Comparison of ENCODE assay signal across 8 cellular contexts in genomic region chr6:31663961-31664789, GRCh38. TPM values are rescaled to one million over a fixed set of nuclear protein-coding genes. Genes with fewer than 3 reads are reported as not detected.
DNase-seq lines count a peak whose midpoint lies in the region; ATAC-seq and TF ChIP-seq lines count a peak whose summit lies in the region.

No MANE protein-coding gene starts in this region.

- ATAC-seq in GM21367 (IDR thresholded peaks at IDR 0.05; ENCODE audit: unreplicated experiment): no peak
- ATAC-seq in HG02571 (IDR thresholded peaks at IDR 0.05; ENCODE audit: unreplicated experiment): no peak

- H3K27me3 ChIP-seq in esophagus (ENCODE audit: control insufficient read depth in 1 of 2, insufficient read depth in 2 of 2, low read length in 2 of 2): no peaks in the 10 kb centered on the region
- no peaks in the 10 kb centered on the region for H3K27me3 ChIP-seq in neutrophil

- H3K36me3 ChIP-seq in esophagus (ENCODE audit: control insufficient read depth in 2 of 2, insufficient read depth in 2 of 2, low read length in 1 of 2) (peaks cover 11 to 22% of the 10 kb centered on the region in 2 donors), neutrophil (peaks cover 50% of the 10 kb centered on the region)

- TF ChIP-seq CTCF in GM20000 (IDR thresholded peaks at IDR 0.05; ENCODE audit: extremely low read depth, missing control alignments): peak; percentile 15
- no peak for TF ChIP-seq CTCF in neutrophil (IDR thresholded peaks at IDR 0.05)

- H3K27ac ChIP-seq in esophagus (ENCODE audit: low read depth in 2 of 2, low read length in 1 of 2): peak overlapping the region; percentile 99 to 100
- peak overlapping the region; percentile 96 for H3K27ac ChIP-seq in neutrophil

- peaks cover 10 to 21% of the 10 kb centered on the region in 2 donors for H3K4me1 ChIP-seq in esophagus (ENCODE audit: control insufficient read depth in 2 of 2, insufficient read depth in 2 of 2, low read length in 1 of 2)
- H3K4me1 ChIP-seq in neutrophil (ENCODE audit: control insufficient read depth in 1 of 2, insufficient read depth in 1 of 2, low read depth in 1 of 2, low read length in 1 of 2): peaks cover 55 to 67% of the 10 kb centered on the region in 2 experiments

- H3K9me3 ChIP-seq in esophagus (ENCODE audit: control insufficient read depth in 2 of 2, insufficient read depth in 1 of 2, low read depth in 1 of 2, low read length in 1 of 2): no peaks in the 10 kb centered on the region
- H3K9me3 ChIP-seq in neutrophil: no peaks in the 10 kb centered on the region

- DNase-seq in 8988T (peak; percentile 70), GM20000 (ENCODE audit: low spot score) (no peak), SW480 (ENCODE audit: low spot score) (peak; percentile 37), NCI-H524 (lab: John Stamatoyannopoulos, UW) (no peak)

- 11 to 15% methylated on average over 17 of the region's 17 CpGs for WGBS in esophagus, 2 donors

- H3K4me3 ChIP-seq in esophagus (ENCODE audit: low read depth in 1 of 2, low read length in 2 of 2) (peak overlapping the region; percentile 95 to 98), neutrophil (ENCODE audit: low read depth in 1 of 2, low read length in 1 of 2) (peak overlapping the region; percentile 81 to 97)

RNA-seq across cellular contexts. Expression of gene GPANK1, which starts 0.6 kb away (rescaled TPM):
- polyA plus RNA-seq in esophagus: 10 to 100 TPM; 10.2 to 10.4 TPM

RNA-seq across cellular contexts. Expression of gene CSNK2B, which starts 1.7 kb away (rescaled TPM):
- 100 to 1,000 TPM; 140 to 187 TPM for polyA plus RNA-seq in esophagus

RNA-seq across cellular contexts. Expression of gene C6orf47, which starts 3.6 kb away (rescaled TPM):
- 10 to 100 TPM; 20.6 to 21.1 TPM for polyA plus RNA-seq in esophagus

RNA-seq across cellular contexts. Expression of gene LY6G5B, which starts 5.6 kb away (rescaled TPM):
- 1 to 10 TPM; 5.3 to 7.4 TPM for polyA plus RNA-seq in esophagus

RNA-seq across cellular contexts. Expression of gene APOM, which starts 8.5 kb away (rescaled TPM):
- 1 to 10 TPM; 4.3 to 6.0 TPM for polyA plus RNA-seq in esophagus

Comparison
In these comparisons a context has a peak if more than half of its experiments do, and no peak if none do; other contexts are left out.
1. DNase-seq: peak in 8988T (single experiment) and SW480 (single experiment); none in GM20000 (single experiment) and NCI-H524 (0 of 2).